Comparison of ENCODE assay signal across 3 cellular contexts in the genomic region with DNA sequence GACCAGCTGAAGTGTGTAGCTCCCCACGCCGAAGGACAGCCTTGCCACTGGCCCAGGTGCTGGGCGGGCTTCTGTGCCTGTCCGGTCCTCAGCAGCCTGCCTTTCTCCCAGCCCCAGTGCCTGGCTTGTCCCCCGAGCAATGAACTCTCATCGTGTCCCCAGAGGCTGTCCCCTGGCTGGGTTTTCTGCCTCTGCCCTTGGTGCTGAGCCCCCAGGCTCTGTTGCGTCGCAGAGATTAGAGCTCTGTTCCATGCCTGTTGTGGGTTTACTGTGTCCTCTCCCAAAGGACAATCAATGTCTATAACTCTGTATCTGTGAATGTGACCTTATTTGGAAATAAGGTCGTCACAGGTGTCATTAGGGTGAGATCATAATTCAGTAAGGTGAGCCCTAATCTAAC.
TF ChIP-seq lines count a peak whose summit lies in the region.

No MANE protein-coding gene starts in this region.

TF ChIP-seq in A549, 52 proteins besides CTCF, POLR2A, EP300 and RAD21:
- TF ChIP-seq, protein P1, sequence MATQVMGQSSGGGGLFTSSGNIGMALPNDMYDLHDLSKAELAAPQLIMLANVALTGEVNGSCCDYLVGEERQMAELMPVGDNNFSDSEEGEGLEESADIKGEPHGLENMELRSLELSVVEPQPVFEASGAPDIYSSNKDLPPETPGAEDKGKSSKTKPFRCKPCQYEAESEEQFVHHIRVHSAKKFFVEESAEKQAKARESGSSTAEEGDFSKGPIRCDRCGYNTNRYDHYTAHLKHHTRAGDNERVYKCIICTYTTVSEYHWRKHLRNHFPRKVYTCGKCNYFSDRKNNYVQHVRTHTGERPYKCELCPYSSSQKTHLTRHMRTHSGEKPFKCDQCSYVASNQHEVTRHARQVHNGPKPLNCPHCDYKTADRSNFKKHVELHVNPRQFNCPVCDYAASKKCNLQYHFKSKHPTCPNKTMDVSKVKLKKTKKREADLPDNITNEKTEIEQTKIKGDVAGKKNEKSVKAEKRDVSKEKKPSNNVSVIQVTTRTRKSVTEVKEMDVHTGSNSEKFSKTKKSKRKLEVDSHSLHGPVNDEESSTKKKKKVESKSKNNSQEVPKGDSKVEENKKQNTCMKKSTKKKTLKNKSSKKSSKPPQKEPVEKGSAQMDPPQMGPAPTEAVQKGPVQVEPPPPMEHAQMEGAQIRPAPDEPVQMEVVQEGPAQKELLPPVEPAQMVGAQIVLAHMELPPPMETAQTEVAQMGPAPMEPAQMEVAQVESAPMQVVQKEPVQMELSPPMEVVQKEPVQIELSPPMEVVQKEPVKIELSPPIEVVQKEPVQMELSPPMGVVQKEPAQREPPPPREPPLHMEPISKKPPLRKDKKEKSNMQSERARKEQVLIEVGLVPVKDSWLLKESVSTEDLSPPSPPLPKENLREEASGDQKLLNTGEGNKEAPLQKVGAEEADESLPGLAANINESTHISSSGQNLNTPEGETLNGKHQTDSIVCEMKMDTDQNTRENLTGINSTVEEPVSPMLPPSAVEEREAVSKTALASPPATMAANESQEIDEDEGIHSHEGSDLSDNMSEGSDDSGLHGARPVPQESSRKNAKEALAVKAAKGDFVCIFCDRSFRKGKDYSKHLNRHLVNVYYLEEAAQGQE (IDR thresholded peaks at IDR 0.05): 0 out of 2 replicates have a peak, but pooled peaks have one; percentile 15
- TF ChIP-seq, protein P2, sequence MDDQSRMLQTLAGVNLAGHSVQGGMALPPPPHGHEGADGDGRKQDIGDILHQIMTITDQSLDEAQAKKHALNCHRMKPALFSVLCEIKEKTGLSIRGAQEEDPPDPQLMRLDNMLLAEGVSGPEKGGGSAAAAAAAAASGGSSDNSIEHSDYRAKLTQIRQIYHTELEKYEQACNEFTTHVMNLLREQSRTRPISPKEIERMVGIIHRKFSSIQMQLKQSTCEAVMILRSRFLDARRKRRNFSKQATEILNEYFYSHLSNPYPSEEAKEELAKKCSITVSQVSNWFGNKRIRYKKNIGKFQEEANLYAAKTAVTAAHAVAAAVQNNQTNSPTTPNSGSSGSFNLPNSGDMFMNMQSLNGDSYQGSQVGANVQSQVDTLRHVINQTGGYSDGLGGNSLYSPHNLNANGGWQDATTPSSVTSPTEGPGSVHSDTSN (IDR thresholded peaks at IDR 0.05): no peak

TF ChIP-seq in IMR-90, 13 proteins besides CTCF, POLR2A, EP300 and RAD21:
- TF ChIP-seq CHD1 (IDR thresholded peaks at IDR 0.05; ENCODE audit: low read depth, low read length): no peak
- TF ChIP-seq RFX5 (IDR thresholded peaks at IDR 0.05; ENCODE audit: low read depth, low read length): no peak
- TF ChIP-seq NFE2L2 (IDR thresholded peaks at IDR 0.05; ENCODE audit: low read depth, low read length): no peak
- TF ChIP-seq, protein P3, sequence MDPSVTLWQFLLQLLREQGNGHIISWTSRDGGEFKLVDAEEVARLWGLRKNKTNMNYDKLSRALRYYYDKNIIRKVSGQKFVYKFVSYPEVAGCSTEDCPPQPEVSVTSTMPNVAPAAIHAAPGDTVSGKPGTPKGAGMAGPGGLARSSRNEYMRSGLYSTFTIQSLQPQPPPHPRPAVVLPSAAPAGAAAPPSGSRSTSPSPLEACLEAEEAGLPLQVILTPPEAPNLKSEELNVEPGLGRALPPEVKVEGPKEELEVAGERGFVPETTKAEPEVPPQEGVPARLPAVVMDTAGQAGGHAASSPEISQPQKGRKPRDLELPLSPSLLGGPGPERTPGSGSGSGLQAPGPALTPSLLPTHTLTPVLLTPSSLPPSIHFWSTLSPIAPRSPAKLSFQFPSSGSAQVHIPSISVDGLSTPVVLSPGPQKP (IDR thresholded peaks at IDR 0.05; ENCODE audit: borderline replicate concordance, low read depth, low read length): no peak
- TF ChIP-seq RCOR1 (IDR thresholded peaks at IDR 0.05; ENCODE audit: insufficient replicate concordance, low read length): no peak
- TF ChIP-seq, protein P4, sequence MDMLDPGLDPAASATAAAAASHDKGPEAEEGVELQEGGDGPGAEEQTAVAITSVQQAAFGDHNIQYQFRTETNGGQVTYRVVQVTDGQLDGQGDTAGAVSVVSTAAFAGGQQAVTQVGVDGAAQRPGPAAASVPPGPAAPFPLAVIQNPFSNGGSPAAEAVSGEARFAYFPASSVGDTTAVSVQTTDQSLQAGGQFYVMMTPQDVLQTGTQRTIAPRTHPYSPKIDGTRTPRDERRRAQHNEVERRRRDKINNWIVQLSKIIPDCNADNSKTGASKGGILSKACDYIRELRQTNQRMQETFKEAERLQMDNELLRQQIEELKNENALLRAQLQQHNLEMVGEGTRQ (IDR thresholded peaks at IDR 0.05; ENCODE audit: low read depth, low read length): no peak
- TF ChIP-seq SMC3 (IDR thresholded peaks at IDR 0.05; ENCODE audit: low read depth, low read length): no peak
- no peak for TF ChIP-seq FOS (IDR thresholded peaks at IDR 0.05; ENCODE audit: low read depth, low read length)
- no peak for TF ChIP-seq MXI1 (IDR thresholded peaks at IDR 0.05; ENCODE audit: borderline replicate concordance, low read depth, low read length)
- TF ChIP-seq MAZ (IDR thresholded peaks at IDR 0.05; ENCODE audit: borderline replicate concordance, low read depth, low read length): no peak
- no peak for TF ChIP-seq CEBPB (IDR thresholded peaks at IDR 0.05; ENCODE audit: low read depth, low read length)
- TF ChIP-seq BHLHE40 (IDR thresholded peaks at IDR 0.05; ENCODE audit: low read depth, low read length): no peak
- no peak for TF ChIP-seq MAFK (IDR thresholded peaks at IDR 0.05; ENCODE audit: low read depth, low read length)

TF ChIP-seq in K562, 482 proteins besides CTCF, POLR2A, EP300 and RAD21:
- TF ChIP-seq CBX1 (IDR thresholded peaks at IDR 0.05; ENCODE audit: low read depth): no peak
- no peak for TF ChIP-seq TAF7 (tag; IDR thresholded peaks at IDR 0.05)
- TF ChIP-seq MTA1 (IDR thresholded peaks at IDR 0.05; ENCODE audit: borderline replicate concordance): no peak
- no peak for TF ChIP-seq CBFB (CRISPR knock-in tag; IDR thresholded peaks at IDR 0.05)
- TF ChIP-seq ZNF57 (CRISPR knock-in tag; IDR thresholded peaks at IDR 0.05): no peak
- TF ChIP-seq, protein P5, sequence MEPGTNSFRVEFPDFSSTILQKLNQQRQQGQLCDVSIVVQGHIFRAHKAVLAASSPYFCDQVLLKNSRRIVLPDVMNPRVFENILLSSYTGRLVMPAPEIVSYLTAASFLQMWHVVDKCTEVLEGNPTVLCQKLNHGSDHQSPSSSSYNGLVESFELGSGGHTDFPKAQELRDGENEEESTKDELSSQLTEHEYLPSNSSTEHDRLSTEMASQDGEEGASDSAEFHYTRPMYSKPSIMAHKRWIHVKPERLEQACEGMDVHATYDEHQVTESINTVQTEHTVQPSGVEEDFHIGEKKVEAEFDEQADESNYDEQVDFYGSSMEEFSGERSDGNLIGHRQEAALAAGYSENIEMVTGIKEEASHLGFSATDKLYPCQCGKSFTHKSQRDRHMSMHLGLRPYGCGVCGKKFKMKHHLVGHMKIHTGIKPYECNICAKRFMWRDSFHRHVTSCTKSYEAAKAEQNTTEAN (CRISPR knock-in tag; IDR thresholded peaks at IDR 0.05): no peak
- no peak for TF ChIP-seq MAZ (CRISPR knock-in tag; conservative IDR thresholded peaks at IDR 0.05 in 1 of 2, IDR thresholded peaks at IDR 0.05 in 1 of 2)
- TF ChIP-seq XRCC3 (IDR thresholded peaks at IDR 0.05): no peak
- no peak for TF ChIP-seq ZNF764 (CRISPR knock-in tag; IDR thresholded peaks at IDR 0.05; ENCODE audit: low read depth)
- TF ChIP-seq PCBP1 (IDR thresholded peaks at IDR 0.05; ENCODE audit: low read depth, low read length, poor library complexity, severe bottlenecking): no peak
- TF ChIP-seq, protein P6, sequence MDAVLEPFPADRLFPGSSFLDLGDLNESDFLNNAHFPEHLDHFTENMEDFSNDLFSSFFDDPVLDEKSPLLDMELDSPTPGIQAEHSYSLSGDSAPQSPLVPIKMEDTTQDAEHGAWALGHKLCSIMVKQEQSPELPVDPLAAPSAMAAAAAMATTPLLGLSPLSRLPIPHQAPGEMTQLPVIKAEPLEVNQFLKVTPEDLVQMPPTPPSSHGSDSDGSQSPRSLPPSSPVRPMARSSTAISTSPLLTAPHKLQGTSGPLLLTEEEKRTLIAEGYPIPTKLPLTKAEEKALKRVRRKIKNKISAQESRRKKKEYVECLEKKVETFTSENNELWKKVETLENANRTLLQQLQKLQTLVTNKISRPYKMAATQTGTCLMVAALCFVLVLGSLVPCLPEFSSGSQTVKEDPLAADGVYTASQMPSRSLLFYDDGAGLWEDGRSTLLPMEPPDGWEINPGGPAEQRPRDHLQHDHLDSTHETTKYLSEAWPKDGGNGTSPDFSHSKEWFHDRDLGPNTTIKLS (IDR thresholded peaks at IDR 0.05; ENCODE audit: borderline replicate concordance, low read depth): no peak
- no peak for TF ChIP-seq PURB (CRISPR knock-in tag; IDR thresholded peaks at IDR 0.05; ENCODE audit: low read depth)
- TF ChIP-seq MTA3 (IDR thresholded peaks at IDR 0.05; ENCODE audit: borderline replicate concordance): no peak
- no peak for TF ChIP-seq HDAC8 (tag; IDR thresholded peaks at IDR 0.05)
TF ChIP-seq in K562: peak in this region for 0.
